In the genomic region with DNA sequence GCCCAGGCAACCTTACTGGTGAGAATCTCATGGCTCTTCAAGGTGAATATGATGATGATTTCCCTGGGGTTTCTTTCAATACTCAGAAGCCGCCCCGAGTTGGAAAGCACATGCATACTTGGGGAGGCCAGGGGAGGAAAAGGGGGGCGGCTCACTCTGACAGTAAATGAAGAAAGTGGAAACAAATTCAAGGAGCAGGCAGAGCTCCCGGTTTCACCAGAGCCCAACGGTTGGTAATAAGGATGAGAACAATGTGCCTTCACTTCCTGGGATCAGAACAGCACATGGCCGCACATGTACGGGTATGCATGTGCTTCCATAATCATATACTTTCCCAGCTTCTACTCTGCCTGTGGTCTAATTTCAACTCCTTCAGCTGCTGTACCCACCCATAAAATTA, we compare ENCODE assay signal across 10 cellular contexts. TPM values are rescaled to one million over a fixed set of nuclear protein-coding genes. Genes with fewer than 3 reads are reported as not detected.
DNase-seq lines count a peak whose midpoint lies in the region; ATAC-seq and TF ChIP-seq lines count a peak whose summit lies in the region.
"Had no signal": no experiment of that assay in that cellular context is flagged by ENCODE, and none has a peak within 500 bp of the region (broad histone marks: within the 10 kb centered on the region; RNA-seq: fewer than 3 reads in every experiment).

No MANE protein-coding gene starts in this region.

- peaks cover 14% of the 10 kb centered on the region for H3K36me3 Mint-ChIP-seq in stimulated activated naive CD8-positive, alpha-beta T cell treated with anti-CD3 and anti-CD28 coated beads, Interleukin-15, Interleukin-2, amounts not matched to agents 100 ng/mL and 50 ng/mL, for 24 hours (ENCODE audit: low read depth)

- peak overlapping the region; percentile 94 for H3K4me3 Mint-ChIP-seq in stimulated activated naive CD8-positive, alpha-beta T cell treated with anti-CD3 and anti-CD28 coated beads, Interleukin-15, Interleukin-2, amounts not matched to agents 100 ng/mL and 50 ng/mL, for 24 hours

- no peaks in the 10 kb centered on the region for H3K27me3 Mint-ChIP-seq in stimulated activated naive CD8-positive, alpha-beta T cell treated with anti-CD3 and anti-CD28 coated beads, Interleukin-15, Interleukin-2, amounts not matched to agents 100 ng/mL and 50 ng/mL, for 24 hours

- H3K4me3 ChIP-seq in astrocyte of the cerebellum (ENCODE audit: low read depth, low read length) (peak overlapping the region; percentile 15), mucosa of rectum (ENCODE audit: low read length in 2 of 2) (peak overlapping the region in 1 of 2 donors; percentile 15), aorta (ENCODE audit: low read length in 2 of 2) (no peak overlapping the region)

- in situ Hi-C loops in astrocyte of the cerebellum (cut with HindIII; ENCODE audit: low sequenced_read_pairs) = no loop called here

- no peaks in the 10 kb centered on the region for H3K9me3 Mint-ChIP-seq in stimulated activated naive CD8-positive, alpha-beta T cell treated with anti-CD3 and anti-CD28 coated beads, Interleukin-15, Interleukin-2, amounts not matched to agents 100 ng/mL and 50 ng/mL, for 24 hours

- peaks cover 47% of the 10 kb centered on the region for H3K4me1 Mint-ChIP-seq in stimulated activated naive CD8-positive, alpha-beta T cell treated with anti-CD3 and anti-CD28 coated beads, Interleukin-15, Interleukin-2, amounts not matched to agents 100 ng/mL and 50 ng/mL, for 24 hours (ENCODE audit: low read depth)

- ATAC-seq in stimulated activated naive CD8-positive, alpha-beta T cell treated with anti-CD3 and anti-CD28 coated beads, Interleukin-15, Interleukin-2, amounts not matched to agents 100 U/mL and 50 U/mL, for 24 hours = no peak
- no peak for ATAC-seq in aorta (ENCODE audit: low FRiP score)

- H3K4me1 ChIP-seq in mucosa of rectum (ENCODE audit: control insufficient read depth in 2 of 2, insufficient read depth in 2 of 2, low read length in 2 of 2) (peaks cover 44 to 49% of the 10 kb centered on the region in 2 donors), aorta (ENCODE audit: control insufficient read depth in 1 of 2, insufficient read depth in 2 of 2, low read length in 2 of 2) (peaks cover 0 to 16% of the 10 kb centered on the region in 2 donors)

- intact Hi-C loops in aorta (cut with DNase I) = no loop called here

- H3K27me3 ChIP-seq in mucosa of rectum (ENCODE audit: control insufficient read depth in 2 of 2, insufficient read depth in 2 of 2, low read length in 2 of 2) (no peaks in the 10 kb centered on the region), aorta (ENCODE audit: control insufficient read depth in 1 of 2, insufficient read depth in 2 of 2, low read length in 1 of 2) (no peaks in the 10 kb centered on the region)

- H3K9ac ChIP-seq in mucosa of rectum (ENCODE audit: low read depth in 1 of 2, low read length in 2 of 2) = no peak overlapping the region

- DNase-seq in stimulated activated naive CD8-positive, alpha-beta T cell treated with anti-CD3 and anti-CD28 coated beads, Interleukin-15, Interleukin-2, amounts not matched to agents 100 U/mL and 50 U/mL, for 24 hours = no peak
- DNase-seq in astrocyte of the cerebellum (ENCODE audit: low read depth) (no peak), aorta (no peak), GM19240 (ENCODE audit: insufficient read length, low spot score) (no peak), hippocampal formation (lab: John Stamatoyannopoulos, UW) (no peak), kidney tubule cell (ENCODE audit: low spot score) (no peak)
- DNase-seq: NCI-H1930 had no signal

- no peaks in the 10 kb centered on the region for H3K9me3 ChIP-seq in mucosa of rectum (ENCODE audit: control insufficient read depth in 2 of 2, low read length in 2 of 2)
- no peaks in the 10 kb centered on the region for H3K9me3 ChIP-seq in aorta (ENCODE audit: control insufficient read depth, low read length)

- H3K27ac Mint-ChIP-seq in stimulated activated naive CD8-positive, alpha-beta T cell treated with anti-CD3 and anti-CD28 coated beads, Interleukin-15, Interleukin-2, amounts not matched to agents 100 ng/mL and 50 ng/mL, for 24 hours = peak overlapping the region; percentile 76

- peak overlapping the region; percentile 48 to 69 for H3K27ac ChIP-seq in mucosa of rectum (ENCODE audit: low read depth in 2 of 2, low read length in 2 of 2)
- peak overlapping the region; percentile 38 to 73 for H3K27ac ChIP-seq in aorta (ENCODE audit: low read depth in 1 of 2, low read length in 2 of 2)

- H3K36me3 ChIP-seq in mucosa of rectum (ENCODE audit: control insufficient read depth in 2 of 2, insufficient read depth in 2 of 2, low read length in 2 of 2) (peaks cover 3% of the 10 kb centered on the region in 2 donors), aorta (ENCODE audit: control insufficient read depth in 1 of 2, insufficient read depth in 2 of 2, low read length in 1 of 2) (no peaks in the 10 kb centered on the region)

- TF ChIP-seq CTCF in astrocyte of the cerebellum (IDR thresholded peaks at IDR 0.05; ENCODE audit: low read depth, low read length, missing control alignments) = no peak

- WGBS in aorta, 2 donors = 68 to 70% methylated on average over 7 of the region's 7 CpGs

RNA-seq across cellular contexts. Expression of a gene that starts 3.8 kb away (rescaled TPM):
- 100 to 1,000 TPM; 175 to 217 TPM for total RNA-seq in aorta
- polyA plus RNA-seq in aorta = 10 to 100 TPM; 58.3 to 58.9 TPM

RNA-seq across cellular contexts. Expression of a gene that starts 38.6 kb away (rescaled TPM):
- total RNA-seq in aorta = 100 to 1,000 TPM; 151 to 152 TPM
- polyA plus RNA-seq in aorta = 100 to 1,000 TPM; 232 to 245 TPM

RNA-seq across cellular contexts. Expression of a gene that starts 40.7 kb away (rescaled TPM):
- not detected for total RNA-seq in aorta
- polyA plus RNA-seq in aorta = not detected
- total RNA-seq: myocyte had no signal

RNA-seq across cellular contexts. Expression of a gene that starts 47.9 kb away (rescaled TPM):
- total RNA-seq in aorta = 10 to 100 TPM; 47.0 to 60.5 TPM
- polyA plus RNA-seq in aorta = 10 to 100 TPM in 1 of 2 donors, 1 to 10 TPM in 1; 6.8 to 49.5 TPM
